ENCODE assay signal across 8 cellular contexts in genomic region chr4:173529505-173530325, GRCh38. TPM values are rescaled to one million over a fixed set of nuclear protein-coding genes. Genes with fewer than 3 reads are reported as not detected.
DNase-seq lines count a peak whose midpoint lies in the region; ATAC-seq and TF ChIP-seq lines count a peak whose summit lies in the region.

Gene HAND2, minus strand, starts transcription at chr4:173530229. Its CDS starts 940 bp downstream, at chr4:173529289.

- H3K36me3 Mint-ChIP-seq in chondrocyte (ENCODE audit: low read depth) = peaks cover 8% of the 10 kb centered on the region

- POLR2A ChIA-PET in GM10248 (lab: Yijun Ruan, JAX) = no interaction called here

- H3K4me1 ChIP-seq in ES-I3 (ENCODE audit: insufficient read depth, low read length) (peaks cover under 1% of the 10 kb centered on the region; the same call in 1 of the 2 replicates), mucosa of rectum (ENCODE audit: control insufficient read depth in 2 of 2, insufficient read depth in 2 of 2, low read length in 2 of 2) (no peaks in the 10 kb centered on the region)

- peak within 1 kb of the TSS; percentile 72 to 83 for H3K27ac ChIP-seq in mucosa of rectum (ENCODE audit: low read depth in 2 of 2, low read length in 2 of 2)

- H3K4me3 ChIP-seq in mucosa of rectum (ENCODE audit: low read length in 2 of 2) = peak within 1 kb of the TSS; percentile 32 to 60

- DNase-seq in NCI-H2227 treated with DMSO at 0.1 percent for 48 hours (lab: John Stamatoyannopoulos, UW) (peak; percentile 48), chondrocyte (ENCODE audit: low spot score) (no peak), GM10248 (ENCODE audit: extremely low spot score) (no peak), midbrain (lab: John Stamatoyannopoulos, UW) (no peak)

- H3K36me3 ChIP-seq in ES-I3 (ENCODE audit: insufficient read depth, low read length) (no peaks in the 10 kb centered on the region), mucosa of rectum (ENCODE audit: control insufficient read depth in 2 of 2, insufficient read depth in 2 of 2, low read length in 2 of 2) (no peaks in the 10 kb centered on the region)

- no peak within 1 kb of the TSS for H3K27ac Mint-ChIP-seq in chondrocyte (ENCODE audit: unreplicated experiment)

- no peak for TF ChIP-seq CTCF in chondrocyte (IDR thresholded peaks at IDR 0.05)
- TF ChIP-seq CTCF in GM10248 (IDR thresholded peaks at IDR 0.05; ENCODE audit: control extremely low read depth, extremely low read depth, low read depth, missing control alignments) = no peak

- peak within 1 kb of the TSS; percentile 42; the same call in 1 of the 2 replicates for H3K9ac ChIP-seq in ES-I3 (ENCODE audit: low read depth, low read length)
- peak within 1 kb of the TSS; percentile 47 to 59 for H3K9ac ChIP-seq in mucosa of rectum (ENCODE audit: low read depth in 1 of 2, low read length in 2 of 2)

- no peak for ATAC-seq in GM18858 (IDR thresholded peaks at IDR 0.05; ENCODE audit: unreplicated experiment)
- no peak for ATAC-seq in HG03159 (IDR thresholded peaks at IDR 0.05; ENCODE audit: unreplicated experiment)

- H3K9me3 ChIP-seq in ES-I3 (ENCODE audit: control insufficient read depth, insufficient read depth, low read length) (no peaks in the 10 kb centered on the region), mucosa of rectum (ENCODE audit: control insufficient read depth in 2 of 2, low read length in 2 of 2) (peaks cover 0 to 3% of the 10 kb centered on the region in 2 donors)

- CTCF ChIA-PET in GM10248 (lab: Yijun Ruan, JAX) = interaction anchor here (1.0 to 1.3 kb wide), 3 partner anchors 15 to 24 kb away, joined by 3 read pairs; no protein-coding TSS in a partner anchor

- H3K27me3 ChIP-seq in mucosa of rectum (ENCODE audit: control insufficient read depth in 2 of 2, insufficient read depth in 2 of 2, low read length in 2 of 2) = peaks cover 68 to 73% of the 10 kb centered on the region in 2 donors

- H3K4me3 Mint-ChIP-seq in chondrocyte (ENCODE audit: unreplicated experiment) = peak within 1 kb of the TSS; percentile 76

- H3K4me1 Mint-ChIP-seq in chondrocyte (ENCODE audit: low read depth) = peaks cover 14% of the 10 kb centered on the region

- H3K9me3 Mint-ChIP-seq in chondrocyte (ENCODE audit: low read depth) = peaks cover 3% of the 10 kb centered on the region

- H3K27me3 Mint-ChIP-seq in chondrocyte (ENCODE audit: low read depth) = peaks cover 89% of the 10 kb centered on the region

RNA-seq across cellular contexts. Expression of gene HAND2, which starts in this region (rescaled TPM):
- not detected in 3 replicates for total RNA-seq in chondrocyte
